In the genomic region with DNA sequence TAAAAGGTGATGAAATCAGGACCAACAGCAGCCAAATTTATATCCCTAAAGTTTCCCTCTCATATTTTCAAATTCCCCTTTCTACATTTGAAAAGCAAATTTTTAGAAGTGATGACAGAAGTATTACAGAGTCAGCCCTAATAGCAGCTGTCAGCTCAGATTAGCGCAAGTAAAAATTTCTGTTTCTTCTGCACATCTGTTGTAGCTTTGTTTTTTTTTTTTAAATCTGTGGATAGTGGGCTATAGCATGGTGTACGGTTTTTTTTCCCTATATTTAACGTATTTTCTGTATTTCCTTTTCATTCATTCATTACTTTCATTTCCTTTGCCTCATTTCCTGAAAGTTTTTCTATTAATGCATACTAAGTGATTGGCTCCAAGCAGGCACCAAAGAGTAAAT, we compare ENCODE assay signal across 35 cellular contexts.
"Had no signal": no experiment of that assay in that cellular context is flagged by ENCODE, and none has a peak within 500 bp of the region (broad histone marks: within the 10 kb centered on the region; RNA-seq: fewer than 3 reads in every experiment).

No MANE protein-coding gene starts in this region.

- H3K36me3 ChIP-seq: brain microvascular endothelial cell, heart left ventricle, lower lobe of right lung, neural progenitor cell, sigmoid colon, upper lobe of left lung had no signal

- H3K27me3 ChIP-seq: brain microvascular endothelial cell, foreskin keratinocyte, neural progenitor cell, sigmoid colon, upper lobe of left lung had no signal

- H3K4me1 ChIP-seq: foreskin keratinocyte, lower lobe of right lung, neural progenitor cell, sigmoid colon had no signal

- H3K36me3 Mint-ChIP-seq: activated CD4-positive, alpha-beta memory T cell treated with anti-CD3 and anti-CD28 coated beads for 36 hours; activated naive CD4-positive, alpha-beta T cell treated with anti-CD3 and anti-CD28 coated beads, Interleukin-2, amount 10 ng/mL, durations not matched to agents 7 days and 5 days; immature natural killer cell; natural killer cell; neural progenitor cell; stimulated activated memory B cell treated with anti-CD40 and anti-IgM and Interleukin-4, amounts not matched to agents 10 μg/mL and 1 μg/mL and 100 μg/mL, for 72 hours had no signal

- H3K27ac ChIP-seq: brain microvascular endothelial cell, foreskin keratinocyte, heart left ventricle, lower lobe of right lung, neural progenitor cell, parathyroid adenoma, psoas muscle, sigmoid colon, upper lobe of left lung had no signal

- H3K9me3 Mint-ChIP-seq: activated CD4-positive, alpha-beta memory T cell treated with anti-CD3 and anti-CD28 coated beads for 36 hours; activated CD4-positive, alpha-beta T cell treated with anti-CD3 and anti-CD28 coated beads, Interleukin-2, amount 10 ng/mL, durations not matched to agents 24 days and 14 days; activated naive CD4-positive, alpha-beta T cell treated with anti-CD3 and anti-CD28 coated beads, Interleukin-2, amount 10 ng/mL, durations not matched to agents 7 days and 5 days; activated T-cell treated with anti-CD3 and anti-CD28 coated beads, Interleukin-2, amount 50 U/mL, for 24 hours; immature natural killer cell; natural killer cell; neural progenitor cell; stimulated activated memory B cell treated with anti-CD40 and anti-IgM and Interleukin-4, amounts not matched to agents 10 μg/mL and 1 μg/mL and 100 μg/mL, for 72 hours; stimulated activated naive CD8-positive, alpha-beta T cell treated with anti-CD3 and anti-CD28 coated beads, Interleukin-15, amount 100 ng/mL, for 72 hours had no signal

- H3K4me1 Mint-ChIP-seq: immature natural killer cell; natural killer cell; neural progenitor cell; stimulated activated memory B cell treated with anti-CD40 and anti-IgM and Interleukin-4, amounts not matched to agents 10 μg/mL and 1 μg/mL and 100 μg/mL, for 72 hours had no signal

- ATAC-seq: effector memory CD8-positive, alpha-beta T cell; esophagus mucosa; foreskin keratinocyte; lower lobe of right lung; natural killer cell; psoas muscle; stimulated activated memory B cell treated with anti-CD40 and anti-IgM and Interleukin-4, amounts not matched to agents 10 μg/mL and 1 μg/mL and 100 μg/mL, for 72 hours; stimulated activated naive CD8-positive, alpha-beta T cell treated with anti-CD3 and anti-CD28 coated beads, Interleukin-15, amount 100 ng/mL, for 72 hours had no signal

- H3K4me3 Mint-ChIP-seq: activated CD4-positive, alpha-beta memory T cell treated with anti-CD3 and anti-CD28 coated beads for 36 hours; activated CD4-positive, alpha-beta T cell treated with anti-CD3 and anti-CD28 coated beads, Interleukin-2, amount 10 ng/mL, durations not matched to agents 24 days and 14 days; activated naive CD4-positive, alpha-beta T cell treated with anti-CD3 and anti-CD28 coated beads, Interleukin-2, amount 10 ng/mL, durations not matched to agents 7 days and 5 days; activated T-cell treated with anti-CD3 and anti-CD28 coated beads, Interleukin-2, amount 50 U/mL, for 24 hours; effector memory CD8-positive, alpha-beta T cell; immature natural killer cell; natural killer cell; neural progenitor cell; stimulated activated memory B cell treated with anti-CD40 and anti-IgM and Interleukin-4, amounts not matched to agents 10 μg/mL and 1 μg/mL and 100 μg/mL, for 72 hours; stimulated activated naive CD8-positive, alpha-beta T cell treated with anti-CD3 and anti-CD28 coated beads, Interleukin-15, amount 100 ng/mL, for 72 hours had no signal

- H3K4me3 ChIP-seq: heart left ventricle, lower lobe of right lung, neural progenitor cell, psoas muscle, sigmoid colon, smooth muscle cell, upper lobe of left lung had no signal

- DNase-seq: activated CD4-positive, alpha-beta memory T cell treated with anti-CD3 and anti-CD28 coated beads for 36 hours; activated CD4-positive, alpha-beta T cell treated with anti-CD3 and anti-CD28 coated beads, Interleukin-2, amount 10 ng/mL, durations not matched to agents 24 days and 14 days; activated CD4-positive, CD25-positive, alpha-beta regulatory T cell treated with anti-CD3 and anti-CD28 coated beads, Interleukin-2, amount 50 U/mL, for 72 hours; activated CD8-positive, alpha-beta memory T cell treated with anti-CD3 and anti-CD28 coated beads, Interleukin-2, amount 50 U/mL, for 4 hours; activated gamma-delta T cell; activated naive CD4-positive, alpha-beta T cell treated with anti-CD3 and anti-CD28 coated beads, Interleukin-2, amount 10 ng/mL, durations not matched to agents 7 days and 5 days; activated T-cell treated with anti-CD3 and anti-CD28 coated beads, Interleukin-2, amount 50 U/mL, for 24 hours; amniotic stem cell; brain microvascular endothelial cell; caudate nucleus; cortex of kidney; effector memory CD8-positive, alpha-beta T cell; foreskin keratinocyte; heart left ventricle; hypothalamus; immature natural killer cell; kidney; lower lobe of right lung; mesenchymal stem cell; natural killer cell; occipital lobe; psoas muscle; sigmoid colon; stimulated activated CD4-positive, alpha-beta T cell treated with anti-CD3 and anti-CD28 coated beads, Interleukin-1b, Interleukin-23, amount 100 ng/mL, for 48 hours; stimulated activated CD4-positive, alpha-beta T cell treated with anti-CD3 and anti-CD28 coated beads, Interleukin-4, amount 100 ng/mL, for 4 hours; stimulated activated CD8-positive, alpha-beta memory T cell treated with anti-CD3 and anti-CD28 coated beads, Interleukin-4, amount 100 ng/mL, for 48 hours; stimulated activated naive CD8-positive, alpha-beta T cell treated with anti-CD3 and anti-CD28 coated beads, Interleukin-15, amount 100 ng/mL, for 72 hours; substantia nigra; T1000; upper lobe of left lung had no signal

- H3K9me3 ChIP-seq: heart left ventricle, lower lobe of right lung, psoas muscle, sigmoid colon, upper lobe of left lung had no signal

- H3K27ac Mint-ChIP-seq: activated CD4-positive, alpha-beta memory T cell treated with anti-CD3 and anti-CD28 coated beads for 36 hours; activated CD4-positive, alpha-beta T cell treated with anti-CD3 and anti-CD28 coated beads, Interleukin-2, amount 10 ng/mL, durations not matched to agents 24 days and 14 days; activated naive CD4-positive, alpha-beta T cell treated with anti-CD3 and anti-CD28 coated beads, Interleukin-2, amount 10 ng/mL, durations not matched to agents 7 days and 5 days; activated T-cell treated with anti-CD3 and anti-CD28 coated beads, Interleukin-2, amount 50 U/mL, for 24 hours; effector memory CD8-positive, alpha-beta T cell; immature natural killer cell; natural killer cell; neural progenitor cell; stimulated activated memory B cell treated with anti-CD40 and anti-IgM and Interleukin-4, amounts not matched to agents 10 μg/mL and 1 μg/mL and 100 μg/mL, for 72 hours; stimulated activated naive CD8-positive, alpha-beta T cell treated with anti-CD3 and anti-CD28 coated beads, Interleukin-15, amount 100 ng/mL, for 72 hours had no signal

- H3K27me3 Mint-ChIP-seq: activated naive CD4-positive, alpha-beta T cell treated with anti-CD3 and anti-CD28 coated beads, Interleukin-2, amount 10 ng/mL, durations not matched to agents 7 days and 5 days had no signal
